In the genomic region with DNA sequence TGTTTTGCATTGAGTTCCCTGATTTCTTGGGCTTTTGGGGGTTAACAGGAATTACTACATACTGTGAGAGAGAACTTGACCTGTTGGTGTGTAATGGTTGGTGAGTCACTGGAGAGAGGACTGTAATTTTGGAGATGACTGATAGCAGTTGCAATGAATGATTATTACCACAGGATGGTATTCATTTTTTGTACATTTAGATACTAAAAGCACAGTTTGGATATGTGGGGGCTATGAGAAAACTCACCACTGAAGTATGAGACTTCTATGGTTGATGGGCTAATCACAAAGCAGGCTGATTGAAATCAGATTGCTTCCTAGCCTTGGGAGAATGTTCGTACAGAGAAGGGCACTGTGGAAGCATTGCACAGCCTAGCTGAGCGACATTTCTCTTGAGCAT, we compare ENCODE assay signal across 22 cellular contexts.
DNase-seq lines count a peak whose midpoint lies in the region; ATAC-seq and TF ChIP-seq lines count a peak whose summit lies in the region.
"Had no signal": no experiment of that assay in that cellular context is flagged by ENCODE, and none has a peak within 500 bp of the region (broad histone marks: within the 10 kb centered on the region; RNA-seq: fewer than 3 reads in every experiment).

No MANE protein-coding gene starts in this region.

- TF ChIP-seq POLR2A in body of pancreas (IDR thresholded peaks at IDR 0.05) = no peak

- H3K36me3 Mint-ChIP-seq in activated CD4-positive, alpha-beta T cell treated with anti-CD3 and anti-CD28 coated beads, Interleukin-2, amount 10 ng/mL, durations not matched to agents 24 days and 14 days (ENCODE audit: low read depth) = no peaks in the 10 kb centered on the region
- H3K36me3 Mint-ChIP-seq: naive B cell had no signal

- WGBS in body of pancreas, 2 donors = 59 to 66% methylated on average over 2 of the region's 2 CpGs

- no peaks in the 10 kb centered on the region for H3K27me3 ChIP-seq in body of pancreas
- H3K27me3 ChIP-seq: ascending aorta, dorsolateral prefrontal cortex, vagina had no signal

- no peak overlapping the region for H3K27ac Mint-ChIP-seq in activated CD4-positive, alpha-beta T cell treated with anti-CD3 and anti-CD28 coated beads, Interleukin-2, amount 10 ng/mL, durations not matched to agents 24 days and 14 days
- H3K27ac Mint-ChIP-seq: naive B cell; stimulated activated naive CD8-positive, alpha-beta T cell treated with anti-CD3 and anti-CD28 coated beads, Interleukin-15, amount 100 ng/mL, for 72 hours had no signal

- no peaks in the 10 kb centered on the region for H3K9me3 ChIP-seq in body of pancreas
- H3K9me3 ChIP-seq: ascending aorta, prostate gland, vagina had no signal

- no peaks in the 10 kb centered on the region for H3K27me3 Mint-ChIP-seq in activated CD4-positive, alpha-beta T cell treated with anti-CD3 and anti-CD28 coated beads, Interleukin-2, amount 10 ng/mL, durations not matched to agents 24 days and 14 days
- H3K27me3 Mint-ChIP-seq: naive B cell; stimulated activated naive CD8-positive, alpha-beta T cell treated with anti-CD3 and anti-CD28 coated beads, Interleukin-15, amount 100 ng/mL, for 72 hours had no signal

- H3K9me3 Mint-ChIP-seq in activated CD4-positive, alpha-beta T cell treated with anti-CD3 and anti-CD28 coated beads, Interleukin-2, amount 10 ng/mL, durations not matched to agents 24 days and 14 days = no peaks in the 10 kb centered on the region

- H3K4me1 Mint-ChIP-seq in activated CD4-positive, alpha-beta T cell treated with anti-CD3 and anti-CD28 coated beads, Interleukin-2, amount 10 ng/mL, durations not matched to agents 24 days and 14 days = no peaks in the 10 kb centered on the region
- H3K4me1 Mint-ChIP-seq: naive B cell; stimulated activated naive CD8-positive, alpha-beta T cell treated with anti-CD3 and anti-CD28 coated beads, Interleukin-15, amount 100 ng/mL, for 72 hours had no signal

- H3K4me3 Mint-ChIP-seq in activated CD4-positive, alpha-beta T cell treated with anti-CD3 and anti-CD28 coated beads, Interleukin-2, amount 10 ng/mL, durations not matched to agents 24 days and 14 days = no peak overlapping the region
- H3K4me3 Mint-ChIP-seq: naive B cell; stimulated activated naive CD8-positive, alpha-beta T cell treated with anti-CD3 and anti-CD28 coated beads, Interleukin-15, amount 100 ng/mL, for 72 hours had no signal

- H3K27ac ChIP-seq in body of pancreas = no peak overlapping the region
- H3K27ac ChIP-seq: ascending aorta, C4-2B, dorsolateral prefrontal cortex, prostate gland, vagina, VCaP had no signal

- DNase-seq in EH (ENCODE audit: low read depth) (peak; percentile 94), RKO (ENCODE audit: low spot score) (peak; percentile 76), epithelial cell of esophagus (ENCODE audit: low read depth) (peak; percentile 43), renal cortical epithelial cell (ENCODE audit: low read depth) (peak; percentile 11), body of pancreas (no peak), NOMO-1 treated with DMSO at 0.1 percent for 48 hours (lab: John Stamatoyannopoulos, UW; ENCODE audit: unreplicated experiment) (no peak)
- DNase-seq in activated CD8-positive, alpha-beta memory T cell treated with anti-CD3 and anti-CD28 coated beads for 24 hours = no peak
- no peak for DNase-seq in activated CD4-positive, alpha-beta T cell treated with anti-CD3 and anti-CD28 coated beads, Interleukin-2, amount 10 ng/mL, durations not matched to agents 24 days and 14 days
- DNase-seq: activated effector memory CD4-positive, alpha-beta T cell treated with anti-CD3 and anti-CD28 coated beads, Interleukin-2, amount 50 U/mL, for 16 hours; DMS79 treated with DMSO at 0.1 percent for 48 hours; dorsolateral prefrontal cortex; left ventricle myocardium superior; naive B cell; NCI-H187; NCI-H510A treated with DMSO at 0.1 percent for 48 hours; stimulated activated naive CD8-positive, alpha-beta T cell treated with anti-CD3 and anti-CD28 coated beads, Interleukin-15, amount 100 ng/mL, for 72 hours had no signal

- H3K4me1 ChIP-seq in body of pancreas = no peaks in the 10 kb centered on the region
- H3K4me1 ChIP-seq: ascending aorta, prostate gland, vagina had no signal

- TF ChIP-seq CTCF in epithelial cell of esophagus (IDR thresholded peaks at IDR 0.05; ENCODE audit: insufficient read depth, low read depth, low read length, missing control alignments) (no peak), body of pancreas (IDR thresholded peaks at IDR 0.05) (no peak)

- intact Hi-C loops in body of pancreas (cut with DNase I) = no loop called here
- intact Hi-C loops in activated CD4-positive, alpha-beta T cell treated with anti-CD3 and anti-CD28 coated beads, Interleukin-2, amount 10 ng/mL, durations not matched to agents 24 days and 14 days (cut with micrococcal nuclease) = no loop called here

- ATAC-seq in body of pancreas = no peak
- ATAC-seq: esophagus mucosa; left ventricle myocardium superior; stimulated activated naive CD8-positive, alpha-beta T cell treated with anti-CD3 and anti-CD28 coated beads, Interleukin-15, amount 100 ng/mL, for 72 hours had no signal

- H3K4me3 ChIP-seq in epithelial cell of esophagus (ENCODE audit: low read length) (no peak overlapping the region), body of pancreas (no peak overlapping the region)
- H3K4me3 ChIP-seq: ascending aorta, dorsolateral prefrontal cortex, prostate gland, vagina had no signal

- no peaks in the 10 kb centered on the region for H3K36me3 ChIP-seq in body of pancreas (replicated peaks in 1 of 2; ENCODE audit: insufficient read depth in 1 of 2, low read depth in 2 of 2)
- H3K36me3 ChIP-seq: ascending aorta, prostate gland, vagina had no signal

Comparison
In these comparisons a context has a peak if more than half of its experiments do, and no peak if none do; other contexts are left out.
1. DNase-seq: peak in EH (single experiment), RKO (single experiment), epithelial cell of esophagus (single experiment) and renal cortical epithelial cell (single experiment); none in activated CD8-positive, alpha-beta memory T cell treated with anti-CD3 and anti-CD28 coated beads for 24 hours (single experiment), body of pancreas (0 of 4), NOMO-1 treated with DMSO at 0.1 percent for 48 hours (single experiment) and activated CD4-positive, alpha-beta T cell treated with anti-CD3 and anti-CD28 coated beads, Interleukin-2, amount 10 ng/mL, durations not matched to agents 24 days and 14 days (single experiment).